Comparison of ENCODE assay signal across 8 cellular contexts in genomic region chr17:81577278-81578000, GRCh38. TPM values are rescaled to one million over a fixed set of nuclear protein-coding genes. Genes with fewer than 3 reads are reported as not detected.
A peak's percentile ranks its signal among the peaks of the same experiment; 100 is the strongest.
DNase-seq lines count a peak whose midpoint lies in the region; ATAC-seq and FAIRE-seq lines count a peak whose summit lies in the region.
"Had no signal": no experiment of that assay in that cellular context is flagged by ENCODE, and none has a peak within 500 bp of the region (broad histone marks: within the 10 kb centered on the region; RNA-seq: fewer than 3 reads in every experiment).

No MANE protein-coding gene starts in this region.

- intact Hi-C loops in Right ventricle myocardium superior (cut with DNase I): no loop called here
- intact Hi-C loops in cardiac septum (cut with DNase I): no loop called here

- ATAC-seq in Right ventricle myocardium superior (ENCODE audit: poor library complexity) (peak; percentile 14), GM21360 (IDR thresholded peaks at IDR 0.05; ENCODE audit: unreplicated experiment) (no peak)

- DNase-seq in Right ventricle myocardium superior (no peak), cardiac septum (ENCODE audit: low spot score) (no peak), fibroblast of peridontal ligament (ENCODE audit: extremely low read depth) (peak; percentile 14), urothelium cell line (ENCODE audit: low spot score) (peak; percentile 43), NCI-H526 (lab: John Stamatoyannopoulos, UW) (no peak)
- DNase-seq: activated T-cell treated with anti-CD3 and anti-CD28 coated beads, Interleukin-2, amount 50 U/mL, for 4 hours; NCI-H1105 had no signal

- no peak for FAIRE-seq in urothelium cell line (lab: Jason Lieb, UNC)

RNA-seq across cellular contexts. Expression of gene FAAP100, which starts 25.3 kb away (rescaled TPM):
- total RNA-seq in Right ventricle myocardium superior: 13.0 TPM
- 13.6 TPM for total RNA-seq in cardiac septum

RNA-seq across cellular contexts. Expression of gene FSCN2, which starts 49.3 kb away (rescaled TPM):
- total RNA-seq in Right ventricle myocardium superior (0.19 TPM), cardiac septum (1.1 TPM)

RNA-seq across cellular contexts. Expression of gene NPLOC4, which starts 59.5 kb away (rescaled TPM):
- total RNA-seq in Right ventricle myocardium superior (81.1 TPM), cardiac septum (107 TPM)

RNA-seq across cellular contexts. Expression of gene TSPAN10, which starts 59.6 kb away (rescaled TPM):
- total RNA-seq in Right ventricle myocardium superior (0.24 TPM), cardiac septum (0.30 TPM)

Comparison
In these comparisons a context has a peak if more than half of its experiments do, and no peak if none do; other contexts are left out.
1. DNase-seq: peak in fibroblast of peridontal ligament (single experiment) and urothelium cell line (single experiment); none in Right ventricle myocardium superior (single experiment), cardiac septum (single experiment) and NCI-H526 (0 of 2).